8 cellular contexts compared by ENCODE assay signal in genomic region chr1:159214149-159214760, GRCh38. TPM values are rescaled to one million over a fixed set of nuclear protein-coding genes. Genes with fewer than 3 reads are reported as not detected.
DNase-seq lines count a peak whose midpoint lies in the region; ATAC-seq and TF ChIP-seq lines count a peak whose summit lies in the region.

No MANE protein-coding gene starts in this region.

- TF ChIP-seq CTCF in kidney epithelial cell (IDR thresholded peaks at IDR 0.05; ENCODE audit: insufficient read depth, low read length, poor library complexity, severe bottlenecking), result peak; percentile 90

- ATAC-seq in HG02981 (IDR thresholded peaks at IDR 0.05; ENCODE audit: unreplicated experiment) (peak; percentile 71), HG02571 (IDR thresholded peaks at IDR 0.05; ENCODE audit: unreplicated experiment) (no peak)

- DNase-seq in SIG-M5 treated with dmso at 0.1 percent for 504 hours (lab: John Stamatoyannopoulos, UW; ENCODE audit: unreplicated experiment), result peak; percentile 57
- DNase-seq in SIG-M5 (lab: John Stamatoyannopoulos, UW), result no peak
- DNase-seq in RKO (ENCODE audit: low spot score), result peak; percentile 59
- DNase-seq in astrocyte of the hippocampus (ENCODE audit: low read depth, low spot score), result peak; percentile 64
- DNase-seq in kidney epithelial cell (ENCODE audit: low read depth), result no peak
- peak; percentile 56 for DNase-seq in stimulated activated CD8-positive, alpha-beta memory T cell treated with anti-CD3 and anti-CD28 coated beads, Interleukin-4, amount 100 ng/mL, for 48 hours

- H3K27me3 ChIP-seq in kidney epithelial cell (ENCODE audit: control insufficient read depth, insufficient read depth, low read length), result peaks cover 4% of the 10 kb centered on the region

- H3K4me3 ChIP-seq in kidney epithelial cell (ENCODE audit: low read depth, low read length), result no peak overlapping the region

- no peaks in the 10 kb centered on the region for H3K36me3 ChIP-seq in kidney epithelial cell (ENCODE audit: control insufficient read depth, insufficient read depth, low read length)

RNA-seq across cellular contexts. Expression of gene ACKR1, which starts 9.6 kb away (rescaled TPM):
- total RNA-seq in kidney epithelial cell, result not detected in 2 replicates

RNA-seq across cellular contexts. Expression of gene CADM3, which starts 42.8 kb away (rescaled TPM):
- total RNA-seq in kidney epithelial cell, result 0.04 TPM in 1 of 2 replicates, not detected in the other

Comparison
In these comparisons a context has a peak if more than half of its experiments do, and no peak if none do; other contexts are left out.
1. DNase-seq: peak in SIG-M5 treated with dmso at 0.1 percent for 504 hours (single experiment), RKO (single experiment), astrocyte of the hippocampus (single experiment) and stimulated activated CD8-positive, alpha-beta memory T cell treated with anti-CD3 and anti-CD28 coated beads, Interleukin-4, amount 100 ng/mL, for 48 hours (single experiment); none in SIG-M5 (single experiment) and kidney epithelial cell (single experiment).